8 cellular contexts compared by ENCODE assay signal in genomic region chr11:61587951-61588695, GRCh38. TPM values are rescaled to one million over a fixed set of nuclear protein-coding genes. Genes with fewer than 3 reads are reported as not detected.
DNase-seq lines count a peak whose midpoint lies in the region; ATAC-seq and TF ChIP-seq lines count a peak whose summit lies in the region.

No MANE protein-coding gene starts in this region.

- H3K4me2 ChIP-seq in neural progenitor cell: peak overlapping the region; percentile 84

- H3K27me3 ChIP-seq in neural progenitor cell (peaks cover 79% of the 10 kb centered on the region), suprapubic skin (no peaks in the 10 kb centered on the region)

- H3K27me3 Mint-ChIP-seq in neural progenitor cell (ENCODE audit: insufficient read depth, low read depth): peaks cover 45% of the 10 kb centered on the region

- no peak for TF ChIP-seq EP300 in suprapubic skin (IDR thresholded peaks at IDR 0.05)

- H3K4me1 ChIP-seq in neural progenitor cell (peaks cover 16% of the 10 kb centered on the region), suprapubic skin (peaks cover 25% of the 10 kb centered on the region)

- H3K9me3 ChIP-seq in neural progenitor cell (ENCODE audit: low read depth) (no peaks in the 10 kb centered on the region), suprapubic skin (no peaks in the 10 kb centered on the region)

- H3K79me2 ChIP-seq in neural progenitor cell (ENCODE audit: low read depth): no peaks in the 10 kb centered on the region

- no peaks in the 10 kb centered on the region for H4K20me1 ChIP-seq in neural progenitor cell (ENCODE audit: low read depth)

- ATAC-seq in esophagus mucosa (peak; percentile 40), GM18498 (IDR thresholded peaks at IDR 0.05; ENCODE audit: unreplicated experiment) (no peak), HG03378 (IDR thresholded peaks at IDR 0.05; ENCODE audit: unreplicated experiment) (no peak)

- H3K4me3 ChIP-seq in neural progenitor cell (peak overlapping the region; percentile 51), suprapubic skin (peak overlapping the region; percentile 51)

- H3F3A ChIP-seq in neural progenitor cell (ENCODE audit: low read depth): peaks cover 11% of the 10 kb centered on the region

- H3K27ac ChIP-seq in neural progenitor cell (no peak overlapping the region), suprapubic skin (peak overlapping the region; percentile 61)

- DNase-seq in EL: peak; percentile 31
- peak; percentile 77 for DNase-seq in NCI-H345 treated with DMSO at 0.1 percent for 48 hours (lab: John Stamatoyannopoulos, UW; ENCODE audit: unreplicated experiment)
- DNase-seq in activated T-cell treated with anti-CD3 and anti-CD28 coated beads, Interleukin-2, amount 50 U/mL, for 1 hour: peak; percentile 78
- peak; percentile 76 for DNase-seq in neural progenitor cell (ENCODE audit: low spot score)
- DNase-seq in suprapubic skin (ENCODE audit: low spot score in 2 of 2): peak in 1 of 2 donors; percentile 80

- H3K9me3 Mint-ChIP-seq in neural progenitor cell: no peaks in the 10 kb centered on the region

- peaks cover 12% of the 10 kb centered on the region for H3K4me1 Mint-ChIP-seq in neural progenitor cell

- 6% methylated on average over 16 of the region's 29 CpGs for WGBS in suprapubic skin

- H3K36me3 ChIP-seq in neural progenitor cell (no peaks in the 10 kb centered on the region), suprapubic skin (no peaks in the 10 kb centered on the region)

- no peak overlapping the region for H3K9ac ChIP-seq in neural progenitor cell

- H3K4me3 Mint-ChIP-seq in neural progenitor cell: peak overlapping the region; percentile 74

- no peak overlapping the region for H3K27ac Mint-ChIP-seq in neural progenitor cell

- TF ChIP-seq CTCF in neural progenitor cell (IDR thresholded peaks at IDR 0.05) (peak; percentile 39), suprapubic skin (IDR thresholded peaks at IDR 0.05) (no peak)

- H3K36me3 Mint-ChIP-seq in neural progenitor cell: no peaks in the 10 kb centered on the region

- TF ChIP-seq POLR2A in suprapubic skin (IDR thresholded peaks at IDR 0.05): no peak

- peak overlapping the region; percentile 60 for H2AFZ ChIP-seq in neural progenitor cell (replicated peaks)

RNA-seq across cellular contexts. Expression of gene SYT7, which starts 7.2 kb away (rescaled TPM):
- total RNA-seq in esophagus mucosa: 3.6 TPM
- total RNA-seq in neural progenitor cell (ENCODE audit: low replicate concordance): 0.73 and 4.4 TPM in 2 replicates
- total RNA-seq in suprapubic skin: 1 to 10 TPM; 5.4 to 8.4 (median 7.5) TPM
